ENCODE assay signal across 15 cellular contexts in the genomic region with DNA sequence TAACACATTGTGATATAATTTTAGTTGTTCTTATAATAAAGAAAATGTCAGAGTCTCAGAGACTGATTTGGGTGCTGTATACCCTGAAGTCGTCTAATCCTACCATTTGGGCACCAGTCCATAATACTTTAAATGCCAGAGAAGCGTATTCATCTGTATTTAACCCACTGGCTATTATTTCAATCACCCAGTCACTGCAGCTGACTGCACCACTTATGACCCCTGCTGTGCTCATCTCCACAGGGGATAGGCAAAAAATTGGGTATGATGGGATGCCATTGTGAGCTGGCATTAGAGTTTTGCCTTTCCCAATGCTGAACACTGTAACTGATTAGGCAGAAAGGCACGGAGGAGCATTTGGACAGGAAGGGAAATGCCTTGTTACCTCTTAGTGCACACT.
A peak's percentile ranks its signal among the peaks of the same experiment; 100 is the strongest.
DNase-seq lines count a peak whose midpoint lies in the region; ATAC-seq and TF ChIP-seq lines count a peak whose summit lies in the region.
"Had no signal": no experiment of that assay in that cellular context is flagged by ENCODE, and none has a peak within 500 bp of the region (broad histone marks: within the 10 kb centered on the region; RNA-seq: fewer than 3 reads in every experiment).

No MANE protein-coding gene starts in this region.

- H3K27ac ChIP-seq in aorta (ENCODE audit: low read depth in 1 of 2, low read length in 2 of 2) (no peak overlapping the region), gastrocnemius medialis (no peak overlapping the region), vagina (no peak overlapping the region)
- H3K27ac ChIP-seq: prostate gland had no signal

- ATAC-seq in aorta (ENCODE audit: low FRiP score) (no peak), gastrocnemius medialis (no peak)
- ATAC-seq: activated CD8-positive, alpha-beta T cell treated with anti-CD3 and anti-CD28 coated beads for 36 hours; stimulated activated naive CD8-positive, alpha-beta T cell treated with anti-CD3 and anti-CD28 coated beads, Interleukin-15, amount 100 ng/mL, for 72 hours had no signal

- H3K9me3 ChIP-seq in aorta (ENCODE audit: control insufficient read depth, low read length) (no peaks in the 10 kb centered on the region), gastrocnemius medialis (no peaks in the 10 kb centered on the region), vagina (no peaks in the 10 kb centered on the region)
- H3K9me3 ChIP-seq: prostate gland had no signal

- TF ChIP-seq POLR2A in gastrocnemius medialis (IDR thresholded peaks at IDR 0.05) (no peak), vagina (IDR thresholded peaks at IDR 0.05) (no peak)

- DNase-seq in ELR (ENCODE audit: low read depth) = peak; percentile 68
- peak; percentile 69 for DNase-seq in NCI-H226
- DNase-seq in cardiac fibroblast (ENCODE audit: low read depth in 2 of 2) = peak; percentile 12 to 65
- DNase-seq in renal cortical epithelial cell (ENCODE audit: low read depth) = peak; percentile 72
- DNase-seq in cerebellar cortex (ENCODE audit: low spot score) = no peak
- no peak for DNase-seq in aorta
- DNase-seq in gastrocnemius medialis = no peak
- DNase-seq in vagina (ENCODE audit: extremely low spot score in 2 of 2) = no peak
- DNase-seq: activated CD8-positive, alpha-beta T cell treated with anti-CD3 and anti-CD28 coated beads for 36 hours; activated gamma-delta T cell treated with Interleukin-2 at 50 U/mL for 16 hours; head of caudate nucleus; NCI-H1436 treated with DMSO at 0.1 percent for 48 hours; stimulated activated naive CD8-positive, alpha-beta T cell treated with anti-CD3 and anti-CD28 coated beads, Interleukin-15, amount 100 ng/mL, for 72 hours; T-helper 2 cell had no signal

- in situ Hi-C loops in gastrocnemius medialis (cut with MboI; ENCODE audit: low sequenced_read_pairs in 4 of 4) = no loop called here

- TF ChIP-seq CTCF in cardiac fibroblast (IDR thresholded peaks at IDR 0.05; ENCODE audit: low read depth, low read length) = no peak
- no peak for TF ChIP-seq CTCF in gastrocnemius medialis (IDR thresholded peaks at IDR 0.05 in 4 of 5, conservative IDR thresholded peaks at IDR 0.05 in 1 of 5)
- TF ChIP-seq CTCF in vagina (IDR thresholded peaks at IDR 0.05) = no peak

- H3K4me1 ChIP-seq in aorta (ENCODE audit: control insufficient read depth in 1 of 2, insufficient read depth in 2 of 2, low read length in 2 of 2) (no peaks in the 10 kb centered on the region), gastrocnemius medialis (no peaks in the 10 kb centered on the region), vagina (no peaks in the 10 kb centered on the region)
- H3K4me1 ChIP-seq: prostate gland had no signal

- no peak overlapping the region for H3K4me3 ChIP-seq in cardiac fibroblast (replicated peaks in 1 of 2; ENCODE audit: low read depth in 2 of 2, low read length in 2 of 2)
- no peak overlapping the region for H3K4me3 ChIP-seq in aorta (ENCODE audit: low read length in 2 of 2)
- no peak overlapping the region for H3K4me3 ChIP-seq in gastrocnemius medialis
- H3K4me3 ChIP-seq in vagina = no peak overlapping the region
- H3K4me3 ChIP-seq: prostate gland had no signal

- H3K36me3 ChIP-seq in aorta (ENCODE audit: control insufficient read depth in 1 of 2, insufficient read depth in 2 of 2, low read length in 1 of 2) (no peaks in the 10 kb centered on the region), gastrocnemius medialis (no peaks in the 10 kb centered on the region), vagina (no peaks in the 10 kb centered on the region)
- H3K36me3 ChIP-seq: prostate gland had no signal

- 29 to 30% methylated on average over 3 of the region's 3 CpGs for WGBS in aorta, 2 donors

- H3K27me3 ChIP-seq in aorta (ENCODE audit: control insufficient read depth in 1 of 2, insufficient read depth in 2 of 2, low read length in 1 of 2) (no peaks in the 10 kb centered on the region), gastrocnemius medialis (no peaks in the 10 kb centered on the region), vagina (no peaks in the 10 kb centered on the region)

- intact Hi-C loops in aorta (cut with DNase I) (no loop called here), gastrocnemius medialis (cut with DNase I; ENCODE audit: low total_unique reads) (no loop called here), vagina (cut with DNase I) (no loop called here)

Comparison
In these comparisons a context has a peak if more than half of its experiments do, and no peak if none do; other contexts are left out.
1. DNase-seq: peak in ELR (single experiment), NCI-H226 (single experiment), cardiac fibroblast (2 of 2) and renal cortical epithelial cell (single experiment); none in cerebellar cortex (single experiment), aorta (0 of 2), gastrocnemius medialis (0 of 2) and vagina (0 of 2).